ENCODE assay signal across 1 cellular context in genomic region chr2:172182624-172183023, GRCh38.
TF ChIP-seq lines count a peak whose summit lies in the region.

No MANE protein-coding gene starts in this region.

TF ChIP-seq in HepG2, 621 proteins besides CTCF, POLR2A, EP300 and RAD21 (continued from another document):
- TF ChIP-seq ARID5B (CRISPR knock-in tag; IDR thresholded peaks at IDR 0.05) (no peak), LCORL (IDR thresholded peaks at IDR 0.05) (no peak), LCORL (CRISPR knock-in tag; IDR thresholded peaks at IDR 0.05) (no peak), ZNF552 (CRISPR knock-in tag; IDR thresholded peaks at IDR 0.05; ENCODE audit: borderline replicate concordance) (no peak), MLXIP (CRISPR knock-in tag; IDR thresholded peaks at IDR 0.05; ENCODE audit: borderline replicate concordance) (no peak), GABPB1 (CRISPR knock-in tag; IDR thresholded peaks at IDR 0.05) (no peak), ATF2 (CRISPR knock-in tag; IDR thresholded peaks at IDR 0.05) (0 out of 2 replicates have a peak, but pooled peaks have one; percentile 31), ZNF510 (CRISPR knock-in tag; IDR thresholded peaks at IDR 0.05; ENCODE audit: low read depth) (no peak), ZNF432 (CRISPR knock-in tag; IDR thresholded peaks at IDR 0.05; ENCODE audit: borderline replicate concordance) (no peak), ZNF121 (CRISPR knock-in tag; IDR thresholded peaks at IDR 0.05) (no peak), KAT8 (CRISPR knock-in tag; IDR thresholded peaks at IDR 0.05) (no peak), ATF7 (IDR thresholded peaks at IDR 0.05) (peak; percentile 55; the same call in 1 of the 2 replicates), ATF7 (CRISPR knock-in tag; IDR thresholded peaks at IDR 0.05) (no peak), SMAD9 (CRISPR knock-in tag; IDR thresholded peaks at IDR 0.05) (no peak), CEBPB (IDR thresholded peaks at IDR 0.05; ENCODE audit: borderline replicate concordance, low read depth, low read length) (peak; percentile 95), PBX2 (CRISPR knock-in tag; IDR thresholded peaks at IDR 0.05) (no peak), ZNF770 (CRISPR knock-in tag; IDR thresholded peaks at IDR 0.05) (peak; percentile 96), ADNP (CRISPR knock-in tag; IDR thresholded peaks at IDR 0.05) (no peak), TBL1XR1 (IDR thresholded peaks at IDR 0.05; ENCODE audit: borderline replicate concordance, low read length, partially characterized antibody) (no peak), FOSL2 (CRISPR knock-in tag; IDR thresholded peaks at IDR 0.05) (peak; percentile 49; the same call in 1 of the 2 replicates), ZNF547 (CRISPR knock-in tag; IDR thresholded peaks at IDR 0.05) (no peak), ZNF570 (CRISPR knock-in tag; IDR thresholded peaks at IDR 0.05; ENCODE audit: borderline replicate concordance) (no peak), GPN1 (CRISPR knock-in tag; IDR thresholded peaks at IDR 0.05; ENCODE audit: borderline replicate concordance) (no peak), SP140L (CRISPR knock-in tag; IDR thresholded peaks at IDR 0.05; ENCODE audit: borderline replicate concordance) (no peak), ZBTB21 (CRISPR knock-in tag; IDR thresholded peaks at IDR 0.05) (no peak), ARHGAP35 (CRISPR knock-in tag; IDR thresholded peaks at IDR 0.05; ENCODE audit: borderline replicate concordance) (no peak), MED1 (CRISPR knock-in tag; IDR thresholded peaks at IDR 0.05) (no peak), ZNF253 (CRISPR knock-in tag; IDR thresholded peaks at IDR 0.05; ENCODE audit: borderline replicate concordance) (no peak)
- TF ChIP-seq, protein P1, sequence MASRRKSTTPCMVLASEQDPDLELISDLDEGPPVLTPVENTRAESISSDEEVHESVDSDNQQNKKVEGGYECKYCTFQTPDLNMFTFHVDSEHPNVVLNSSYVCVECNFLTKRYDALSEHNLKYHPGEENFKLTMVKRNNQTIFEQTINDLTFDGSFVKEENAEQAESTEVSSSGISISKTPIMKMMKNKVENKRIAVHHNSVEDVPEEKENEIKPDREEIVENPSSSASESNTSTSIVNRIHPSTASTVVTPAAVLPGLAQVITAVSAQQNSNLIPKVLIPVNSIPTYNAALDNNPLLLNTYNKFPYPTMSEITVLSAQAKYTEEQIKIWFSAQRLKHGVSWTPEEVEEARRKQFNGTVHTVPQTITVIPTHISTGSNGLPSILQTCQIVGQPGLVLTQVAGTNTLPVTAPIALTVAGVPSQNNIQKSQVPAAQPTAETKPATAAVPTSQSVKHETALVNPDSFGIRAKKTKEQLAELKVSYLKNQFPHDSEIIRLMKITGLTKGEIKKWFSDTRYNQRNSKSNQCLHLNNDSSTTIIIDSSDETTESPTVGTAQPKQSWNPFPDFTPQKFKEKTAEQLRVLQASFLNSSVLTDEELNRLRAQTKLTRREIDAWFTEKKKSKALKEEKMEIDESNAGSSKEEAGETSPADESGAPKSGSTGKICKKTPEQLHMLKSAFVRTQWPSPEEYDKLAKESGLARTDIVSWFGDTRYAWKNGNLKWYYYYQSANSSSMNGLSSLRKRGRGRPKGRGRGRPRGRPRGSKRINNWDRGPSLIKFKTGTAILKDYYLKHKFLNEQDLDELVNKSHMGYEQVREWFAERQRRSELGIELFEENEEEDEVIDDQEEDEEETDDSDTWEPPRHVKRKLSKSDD (CRISPR knock-in tag; IDR thresholded peaks at IDR 0.05; ENCODE audit: low read depth) = no peak
- TF ChIP-seq, protein P2, sequence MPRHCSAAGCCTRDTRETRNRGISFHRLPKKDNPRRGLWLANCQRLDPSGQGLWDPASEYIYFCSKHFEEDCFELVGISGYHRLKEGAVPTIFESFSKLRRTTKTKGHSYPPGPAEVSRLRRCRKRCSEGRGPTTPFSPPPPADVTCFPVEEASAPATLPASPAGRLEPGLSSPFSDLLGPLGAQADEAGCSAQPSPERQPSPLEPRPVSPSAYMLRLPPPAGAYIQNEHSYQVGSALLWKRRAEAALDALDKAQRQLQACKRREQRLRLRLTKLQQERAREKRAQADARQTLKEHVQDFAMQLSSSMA (CRISPR knock-in tag; IDR thresholded peaks at IDR 0.05) = no peak
TF ChIP-seq in HepG2: peak in this region for 11.
